Comparison of ENCODE assay signal across 25 cellular contexts in genomic region chr2:10580170-10580539, GRCh38.
A peak's percentile ranks its signal among the peaks of the same experiment; 100 is the strongest.
DNase-seq lines count a peak whose midpoint lies in the region; ATAC-seq and TF ChIP-seq lines count a peak whose summit lies in the region.
"Had no signal": no experiment of that assay in that cellular context is flagged by ENCODE, and none has a peak within 500 bp of the region (broad histone marks: within the 10 kb centered on the region; RNA-seq: fewer than 3 reads in every experiment).

No MANE protein-coding gene starts in this region.

- TF ChIP-seq EP300 in ovary (IDR thresholded peaks at IDR 0.05) = no peak

- TF ChIP-seq POLR2A in ovary (IDR thresholded peaks at IDR 0.05) (no peak), right lobe of liver (IDR thresholded peaks at IDR 0.05) (no peak)

- no peak for TF ChIP-seq CTCF in CD4-positive, alpha-beta T cell (IDR thresholded peaks at IDR 0.05)
- TF ChIP-seq CTCF in endodermal cell (conservative IDR thresholded peaks at IDR 0.05) = no peak
- TF ChIP-seq CTCF in mesothelial cell of epicardium (IDR thresholded peaks at IDR 0.05; ENCODE audit: unreplicated experiment) = no peak
- TF ChIP-seq CTCF in ovary (IDR thresholded peaks at IDR 0.05) = no peak
- no peak for TF ChIP-seq CTCF in right lobe of liver (IDR thresholded peaks at IDR 0.05)

- intact Hi-C loops in CD4-positive, alpha-beta T cell (cut with DNase I, micrococcal nuclease) = no loop called here
- intact Hi-C loops in ovary (cut with DNase I) (no loop called here), right lobe of liver (cut with DNase I) (no loop called here)

- no peaks in the 10 kb centered on the region for H3K4me1 ChIP-seq in endodermal cell (ENCODE audit: control insufficient read depth, insufficient read depth, low read length)
- H3K4me1 ChIP-seq in ovary (ENCODE audit: insufficient read depth) = no peaks in the 10 kb centered on the region
- peaks cover 0 to 7% (median 3%) of the 10 kb centered on the region in 4 donors for H3K4me1 ChIP-seq in right lobe of liver
- H3K4me1 ChIP-seq: body of pancreas had no signal

- H3K36me3 Mint-ChIP-seq in CD4-positive, alpha-beta T cell (ENCODE audit: low read depth) = peaks cover 64% of the 10 kb centered on the region
- peaks cover 27% of the 10 kb centered on the region for H3K36me3 Mint-ChIP-seq in endodermal cell (ENCODE audit: low read depth)
- peaks cover 24% of the 10 kb centered on the region for H3K36me3 Mint-ChIP-seq in mesothelial cell of epicardium
- peaks cover 48% of the 10 kb centered on the region for H3K36me3 Mint-ChIP-seq in stimulated activated memory B cell treated with anti-CD40 and anti-IgM and Interleukin-4, amounts not matched to agents 10 μg/mL and 1 μg/mL and 100 μg/mL, for 72 hours

- H3K36me3 ChIP-seq in KOPT-K1 (ENCODE audit: insufficient read depth, low read length) = peaks cover 71% of the 10 kb centered on the region
- H3K36me3 ChIP-seq in endodermal cell (ENCODE audit: control insufficient read depth, insufficient read depth, low read length) = peaks cover 44% of the 10 kb centered on the region
- no peaks in the 10 kb centered on the region for H3K36me3 ChIP-seq in ovary
- H3K36me3 ChIP-seq in right lobe of liver = peaks cover 0 to 27% (median 7%) of the 10 kb centered on the region in 4 donors

- H3K4me3 ChIP-seq in endodermal cell (ENCODE audit: low read length) (no peak overlapping the region), ovary (no peak overlapping the region), right lobe of liver (no peak overlapping the region)
- H3K4me3 ChIP-seq: body of pancreas had no signal

- H3K4me3 Mint-ChIP-seq in CD4-positive, alpha-beta T cell = no peak overlapping the region
- no peak overlapping the region for H3K4me3 Mint-ChIP-seq in endodermal cell
- no peak overlapping the region for H3K4me3 Mint-ChIP-seq in mesothelial cell of epicardium
- H3K4me3 Mint-ChIP-seq in stimulated activated memory B cell treated with anti-CD40 and anti-IgM and Interleukin-4, amounts not matched to agents 10 μg/mL and 1 μg/mL and 100 μg/mL, for 72 hours = no peak overlapping the region
- H3K4me3 Mint-ChIP-seq: activated T-cell treated with anti-CD3 and anti-CD28 coated beads, Interleukin-2, amount 50 U/mL, for 4 hours; B cell; naive B cell had no signal

- no peak for DNase-seq in CD4-positive, alpha-beta T cell
- DNase-seq in endodermal cell (peak; percentile 70), mesothelial cell of epicardium (ENCODE audit: low spot score in 2 of 2, unreplicated experiment in 2 of 2) (no peak), ovary (no peak), right lobe of liver (no peak)
- DNase-seq in activated naive CD4-positive, alpha-beta T cell treated with anti-CD3 and anti-CD28 coated beads, Interleukin-2, amount 50 U/mL, for 16 hours = no peak
- DNase-seq: activated CD4-positive, alpha-beta T cell treated with anti-CD3 and anti-CD28 coated beads for 4 hours; activated T-cell treated with anti-CD3 and anti-CD28 coated beads, Interleukin-2, amount 50 U/mL, for 4 hours; body of pancreas; Caco-2; effector CD8-positive, alpha-beta T cell; erythroblast; head of caudate nucleus; Karpas-422; left colon; naive B cell; NCI-H1436; NCI-H2081 treated with DMSO at 0.1 percent for 48 hours; NCI-H446 treated with DMSO at 0.1 percent for 48 hours; stimulated activated CD8-positive, alpha-beta memory T cell treated with anti-CD3 and anti-CD28 coated beads, Interleukin-4, amount 100 ng/mL, for 48 hours; T-helper 2 cell; trophoblast cell had no signal

- ATAC-seq in CD4-positive, alpha-beta T cell (ENCODE audit: poor library complexity) = no peak
- no peak for ATAC-seq in stimulated activated memory B cell treated with anti-CD40 and anti-IgM and Interleukin-4, amounts not matched to agents 10 μg/mL and 1 μg/mL and 100 μg/mL, for 72 hours
- ATAC-seq in right lobe of liver = no peak
- ATAC-seq: activated T-cell treated with anti-CD3 and anti-CD28 coated beads, Interleukin-2, amount 50 U/mL, for 4 hours; body of pancreas; left colon had no signal

- H3K27ac Mint-ChIP-seq in CD4-positive, alpha-beta T cell = peak overlapping the region; percentile 24
- H3K27ac Mint-ChIP-seq in endodermal cell (peak overlapping the region; percentile 7), mesothelial cell of epicardium (peak overlapping the region; percentile 80)
- no peak overlapping the region for H3K27ac Mint-ChIP-seq in stimulated activated memory B cell treated with anti-CD40 and anti-IgM and Interleukin-4, amounts not matched to agents 10 μg/mL and 1 μg/mL and 100 μg/mL, for 72 hours
- H3K27ac Mint-ChIP-seq: B cell had no signal

- H3K9me3 Mint-ChIP-seq in CD4-positive, alpha-beta T cell = no peaks in the 10 kb centered on the region
- no peaks in the 10 kb centered on the region for H3K9me3 Mint-ChIP-seq in endodermal cell
- H3K9me3 Mint-ChIP-seq in mesothelial cell of epicardium = no peaks in the 10 kb centered on the region
- no peaks in the 10 kb centered on the region for H3K9me3 Mint-ChIP-seq in stimulated activated memory B cell treated with anti-CD40 and anti-IgM and Interleukin-4, amounts not matched to agents 10 μg/mL and 1 μg/mL and 100 μg/mL, for 72 hours
- H3K9me3 Mint-ChIP-seq: activated T-cell treated with anti-CD3 and anti-CD28 coated beads, Interleukin-2, amount 50 U/mL, for 4 hours; naive B cell had no signal

- CTCF ChIA-PET in CD4-positive, alpha-beta T cell (lab: Charles Lee) = no interaction called here

- H3K4me1 Mint-ChIP-seq in CD4-positive, alpha-beta T cell (ENCODE audit: low read depth) = peaks cover 12% of the 10 kb centered on the region
- H3K4me1 Mint-ChIP-seq in endodermal cell (peaks cover 30% of the 10 kb centered on the region), mesothelial cell of epicardium (peaks cover 41% of the 10 kb centered on the region)
- no peaks in the 10 kb centered on the region for H3K4me1 Mint-ChIP-seq in stimulated activated memory B cell treated with anti-CD40 and anti-IgM and Interleukin-4, amounts not matched to agents 10 μg/mL and 1 μg/mL and 100 μg/mL, for 72 hours
- H3K4me1 Mint-ChIP-seq: B cell, naive B cell had no signal

- no peak overlapping the region for H3K27ac ChIP-seq in CD4-positive, alpha-beta T cell (ENCODE audit: low read depth, low read length)
- peak overlapping the region; percentile 61 for H3K27ac ChIP-seq in KOPT-K1 (ENCODE audit: low read depth, low read length, poor library complexity, severe bottlenecking)
- H3K27ac ChIP-seq in endodermal cell (ENCODE audit: low read depth, low read length) = no peak overlapping the region
- no peak overlapping the region for H3K27ac ChIP-seq in ovary
- no peak overlapping the region for H3K27ac ChIP-seq in right lobe of liver
- H3K27ac ChIP-seq: body of pancreas had no signal

- H3K9ac ChIP-seq in endodermal cell (ENCODE audit: extremely low read depth, low read length, poor library complexity, severe bottlenecking) = no peak overlapping the region

- POLR2A ChIA-PET in CD4-positive, alpha-beta T cell (lab: Charles Lee) = no interaction called here

- 33 to 81% methylated on average over 1 to 2 of the region's 4 CpGs for WGBS in endodermal cell (ENCODE audit: insufficient coverage in 1 of 2, insufficient read length in 1 of 2), 2 experiments
- WGBS in ovary, 3 donors = 94 to 99% (median 95%) methylated on average over 4 of the region's 4 CpGs
- WGBS in right lobe of liver (ENCODE audit: insufficient coverage, low coverage, low lambda C conversion rate, missing lambda C conversion rate) = 80% methylated on average over 2 of the region's 4 CpGs

- no peaks in the 10 kb centered on the region for H3K27me3 Mint-ChIP-seq in CD4-positive, alpha-beta T cell
- H3K27me3 Mint-ChIP-seq in endodermal cell (ENCODE audit: insufficient read depth) = no peaks in the 10 kb centered on the region
- no peaks in the 10 kb centered on the region for H3K27me3 Mint-ChIP-seq in mesothelial cell of epicardium (ENCODE audit: low read depth)
- no peaks in the 10 kb centered on the region for H3K27me3 Mint-ChIP-seq in stimulated activated memory B cell treated with anti-CD40 and anti-IgM and Interleukin-4, amounts not matched to agents 10 μg/mL and 1 μg/mL and 100 μg/mL, for 72 hours
- H3K27me3 Mint-ChIP-seq: B cell, naive B cell had no signal

- H3K9me3 ChIP-seq in CD4-positive, alpha-beta T cell (ENCODE audit: control insufficient read depth, low read length) = no peaks in the 10 kb centered on the region
- H3K9me3 ChIP-seq in KOPT-K1 (ENCODE audit: insufficient read depth, low read length, poor library complexity, severe bottlenecking) = no peaks in the 10 kb centered on the region
- no peaks in the 10 kb centered on the region for H3K9me3 ChIP-seq in endodermal cell (ENCODE audit: control insufficient read depth, low read length)
- no peaks in the 10 kb centered on the region for H3K9me3 ChIP-seq in ovary
- H3K9me3 ChIP-seq in right lobe of liver = no peaks in the 10 kb centered on the region
- H3K9me3 ChIP-seq: body of pancreas, Caco-2 had no signal

- no peaks in the 10 kb centered on the region for H3K27me3 ChIP-seq in CD4-positive, alpha-beta T cell (ENCODE audit: control insufficient read depth, insufficient read depth, low read length)
- no peaks in the 10 kb centered on the region for H3K27me3 ChIP-seq in endodermal cell (ENCODE audit: control insufficient read depth, insufficient read depth, low read length, poor library complexity, severe bottlenecking)
- H3K27me3 ChIP-seq in ovary = no peaks in the 10 kb centered on the region
- H3K27me3 ChIP-seq in right lobe of liver = no peaks in the 10 kb centered on the region
- H3K27me3 ChIP-seq: body of pancreas had no signal
